8 cellular contexts compared by ENCODE assay signal in genomic region chr22:21982338-21982965, GRCh38. TPM values are rescaled to one million over a fixed set of nuclear protein-coding genes. Genes with fewer than 3 reads are reported as not detected.
DNase-seq lines count a peak whose midpoint lies in the region; ATAC-seq and TF ChIP-seq lines count a peak whose summit lies in the region.

A gene with protein sequence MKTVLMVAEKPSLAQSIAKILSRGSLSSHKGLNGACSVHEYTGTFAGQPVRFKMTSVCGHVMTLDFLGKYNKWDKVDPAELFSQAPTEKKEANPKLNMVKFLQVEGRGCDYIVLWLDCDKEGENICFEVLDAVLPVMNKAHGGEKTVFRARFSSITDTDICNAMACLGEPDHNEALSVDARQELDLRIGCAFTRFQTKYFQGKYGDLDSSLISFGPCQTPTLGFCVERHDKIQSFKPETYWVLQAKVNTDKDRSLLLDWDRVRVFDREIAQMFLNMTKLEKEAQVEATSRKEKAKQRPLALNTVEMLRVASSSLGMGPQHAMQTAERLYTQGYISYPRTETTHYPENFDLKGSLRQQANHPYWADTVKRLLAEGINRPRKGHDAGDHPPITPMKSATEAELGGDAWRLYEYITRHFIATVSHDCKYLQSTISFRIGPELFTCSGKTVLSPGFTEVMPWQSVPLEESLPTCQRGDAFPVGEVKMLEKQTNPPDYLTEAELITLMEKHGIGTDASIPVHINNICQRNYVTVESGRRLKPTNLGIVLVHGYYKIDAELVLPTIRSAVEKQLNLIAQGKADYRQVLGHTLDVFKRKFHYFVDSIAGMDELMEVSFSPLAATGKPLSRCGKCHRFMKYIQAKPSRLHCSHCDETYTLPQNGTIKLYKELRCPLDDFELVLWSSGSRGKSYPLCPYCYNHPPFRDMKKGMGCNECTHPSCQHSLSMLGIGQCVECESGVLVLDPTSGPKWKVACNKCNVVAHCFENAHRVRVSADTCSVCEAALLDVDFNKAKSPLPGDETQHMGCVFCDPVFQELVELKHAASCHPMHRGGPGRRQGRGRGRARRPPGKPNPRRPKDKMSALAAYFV (minus strand): TSS chr22:21982787. CDS start chr22:21975709, 7,078 bp downstream.

- peak within 1 kb of the TSS; percentile 83 for H3K27ac Mint-ChIP-seq in activated naive CD4-positive, alpha-beta T cell treated with anti-CD3 and anti-CD28 coated beads, Interleukin-2, amount 10 ng/mL, durations not matched to agents 7 days and 5 days

- H3K9me2 ChIP-seq in MM.1S (replicated peaks; ENCODE audit: insufficient read depth, low read length), result no peaks in the 10 kb centered on the region
- no peaks in the 10 kb centered on the region for H3K9me2 ChIP-seq in SK-N-SH

- H3K9me3 ChIP-seq in MM.1S (replicated peaks; ENCODE audit: insufficient read depth, low read length), result no peaks in the 10 kb centered on the region
- no peaks in the 10 kb centered on the region for H3K9me3 ChIP-seq in SK-N-SH

- H3K79me2 ChIP-seq in MM.1S (ENCODE audit: low read length), result peaks cover 43% of the 10 kb centered on the region
- H3K79me2 ChIP-seq in SK-N-SH (ENCODE audit: insufficient read depth), result peaks cover 45% of the 10 kb centered on the region

- H2AFZ ChIP-seq in MM.1S (ENCODE audit: low read length) (peak within 1 kb of the TSS; percentile 98), SK-N-SH (ENCODE audit: low read depth) (peak within 1 kb of the TSS; percentile 100)

- peaks cover 8% of the 10 kb centered on the region for H3K36me3 Mint-ChIP-seq in activated naive CD4-positive, alpha-beta T cell treated with anti-CD3 and anti-CD28 coated beads, Interleukin-2, amount 10 ng/mL, durations not matched to agents 7 days and 5 days

- TF ChIP-seq CTCF in AG09319 (IDR thresholded peaks at IDR 0.05; ENCODE audit: low read depth, low read length) (no peak), MM.1S (IDR thresholded peaks at IDR 0.05; ENCODE audit: low read length) (no peak), SK-N-SH (IDR thresholded peaks at IDR 0.05) (no peak)

- no peak within 1 kb of the TSS for H3K27ac ChIP-seq in MM.1S (ENCODE audit: low read length)
- peak within 1 kb of the TSS in 1 of 2 experiments; percentile 56; a peak in 1 of 4 replicates for H3K27ac ChIP-seq in SK-N-SH (ENCODE audit: low read depth in 2 of 2, low read length in 1 of 2)
- peak within 1 kb of the TSS; percentile 83 for H3K27ac ChIP-seq in substantia nigra (ENCODE audit: low read depth, low read length, poor library complexity, severe bottlenecking)

- TF ChIP-seq RAD21 in SK-N-SH (IDR thresholded peaks at IDR 0.05; ENCODE audit: low read length), result no peak

- H4K20me1 ChIP-seq in MM.1S (ENCODE audit: insufficient read depth, low read length), result no peaks in the 10 kb centered on the region
- 0 out of 2 replicates have a peak, but pooled peaks cover 6% of the 10 kb centered on the region for H4K20me1 ChIP-seq in SK-N-SH (ENCODE audit: insufficient read depth)

- no peaks in the 10 kb centered on the region for H3K27me3 Mint-ChIP-seq in activated naive CD4-positive, alpha-beta T cell treated with anti-CD3 and anti-CD28 coated beads, Interleukin-2, amount 10 ng/mL, durations not matched to agents 7 days and 5 days

- DNase-seq in AG09319 (ENCODE audit: extremely low read depth, low read depth) (peak; percentile 51), MM.1S (peak; percentile 82), SK-N-SH (peak; percentile 92), globus pallidus (ENCODE audit: low spot score) (peak; percentile 58), nucleus accumbens (lab: John Stamatoyannopoulos, UW) (peak in 55 of 56 donors; percentile 22 to 87 (median 70)), substantia nigra (lab: John Stamatoyannopoulos, UW) (peak in 48 of 49 donors; percentile 18 to 88 (median 70))
- DNase-seq in activated naive CD4-positive, alpha-beta T cell treated with anti-CD3 and anti-CD28 coated beads, Interleukin-2, amount 10 ng/mL, durations not matched to agents 7 days and 5 days, result peak; percentile 86

- H3K4me2 ChIP-seq in MM.1S (ENCODE audit: low read depth, low read length) (peak within 1 kb of the TSS; percentile 92), SK-N-SH (peak within 1 kb of the TSS; percentile 92)

- H3K9me3 Mint-ChIP-seq in activated naive CD4-positive, alpha-beta T cell treated with anti-CD3 and anti-CD28 coated beads, Interleukin-2, amount 10 ng/mL, durations not matched to agents 7 days and 5 days, result no peaks in the 10 kb centered on the region

- POLR2A ChIA-PET in SK-N-SH (lab: Yijun Ruan, JAX), result interaction anchor here (0.9 to 1.4 kb wide), 4 partner anchors 8 to 45 kb away, joined by 3 to 5 read pairs (median 3); no protein-coding TSS in a partner anchor

- H3K4me1 Mint-ChIP-seq in activated naive CD4-positive, alpha-beta T cell treated with anti-CD3 and anti-CD28 coated beads, Interleukin-2, amount 10 ng/mL, durations not matched to agents 7 days and 5 days, result peaks cover 37% of the 10 kb centered on the region

- peak within 1 kb of the TSS; percentile 97 for H3K4me3 ChIP-seq in MM.1S (ENCODE audit: low read length)
- H3K4me3 ChIP-seq in SK-N-SH (ENCODE audit: low read depth in 2 of 2, low read length in 1 of 2), result peak within 1 kb of the TSS; percentile 70 to 99

- ATAC-seq in GM19455 (IDR thresholded peaks at IDR 0.05; ENCODE audit: unreplicated experiment), result peak; percentile 61

- H3K4me3 Mint-ChIP-seq in activated naive CD4-positive, alpha-beta T cell treated with anti-CD3 and anti-CD28 coated beads, Interleukin-2, amount 10 ng/mL, durations not matched to agents 7 days and 5 days, result peak within 1 kb of the TSS; percentile 90

- no peaks in the 10 kb centered on the region for H3K4me1 ChIP-seq in MM.1S (ENCODE audit: low read length)
- peaks cover 7 to 8% of the 10 kb centered on the region in 2 experiments; a peak in 1 of 4 replicates for H3K4me1 ChIP-seq in SK-N-SH (ENCODE audit: control insufficient read depth in 1 of 2, insufficient read depth in 2 of 2, low read depth in 1 of 2, low read length in 1 of 2)

- H3F3A ChIP-seq in MM.1S (ENCODE audit: insufficient read depth, low read length) (no peaks in the 10 kb centered on the region), SK-N-SH (replicated peaks; ENCODE audit: insufficient read depth) (no peaks in the 10 kb centered on the region)

- H3K36me3 ChIP-seq in MM.1S (replicated peaks; ENCODE audit: insufficient read depth, low read length) (no peaks in the 10 kb centered on the region), SK-N-SH (replicated peaks in 1 of 2; ENCODE audit: control insufficient read depth in 1 of 2, insufficient read depth in 2 of 2, low read length in 1 of 2) (peaks cover 0 to 7% of the 10 kb centered on the region in 2 experiments)

- CTCF ChIA-PET in SK-N-SH (lab: Yijun Ruan, JAX), result interaction anchor here (1.6 to 3.5 kb wide), 3 partner anchors 10 to 45 kb away, joined by 4 to 48 read pairs (median 12); partner anchors contain the start of gene PPM1F
- CTCF ChIA-PET in activated naive CD4-positive, alpha-beta T cell treated with anti-CD3 and anti-CD28 coated beads, Interleukin-2, amount 10 ng/mL, durations not matched to agents 7 days and 5 days (lab: Charles Lee), result interaction anchor here (1.3 to 3.2 kb wide), 2 partner anchors 11 to 45 kb away, joined by 3 to 28 read pairs; no protein-coding TSS in a partner anchor

- no peaks in the 10 kb centered on the region for H3K27me3 ChIP-seq in MM.1S (replicated peaks; ENCODE audit: insufficient read depth, low read length)
- no peaks in the 10 kb centered on the region for H3K27me3 ChIP-seq in SK-N-SH (ENCODE audit: insufficient read depth)

- H3K9ac ChIP-seq in MM.1S (ENCODE audit: low read length), result peak within 1 kb of the TSS; percentile 95
- H3K9ac ChIP-seq in SK-N-SH, result peak within 1 kb of the TSS; percentile 93

- peak in 1 of 2 experiments; percentile 36; a peak in 1 of 4 replicates for TF ChIP-seq EP300 in SK-N-SH (IDR thresholded peaks at IDR 0.05; ENCODE audit: borderline replicate concordance in 1 of 2, low read depth in 1 of 2, low read length in 1 of 2)

- 0% methylated on average over 20 of the region's 54 CpGs for WGBS in SK-N-SH (ENCODE audit: low lambda C conversion rate)

TF ChIP-seq in SK-N-SH, 30 proteins besides CTCF, POLR2A, EP300 and RAD21 (continues in another document):
- TF ChIP-seq NRF1 (IDR thresholded peaks at IDR 0.05; ENCODE audit: low read depth, low read length) (no peak), IRF3 (IDR thresholded peaks at IDR 0.05; ENCODE audit: low read depth, low read length) (peak; percentile 32; the same call in 1 of the 2 replicates), ELF1 (IDR thresholded peaks at IDR 0.05) (peak; percentile 89), RXRA (IDR thresholded peaks at IDR 0.05; ENCODE audit: borderline replicate concordance, low read depth) (no peak), TEAD4 (IDR thresholded peaks at IDR 0.05; ENCODE audit: borderline replicate concordance, insufficient read depth) (peak; percentile 29; the same call in 1 of the 2 replicates), USF2 (IDR thresholded peaks at IDR 0.05; ENCODE audit: borderline replicate concordance, low read depth, low read length) (no peak)
- TF ChIP-seq, protein P1, sequence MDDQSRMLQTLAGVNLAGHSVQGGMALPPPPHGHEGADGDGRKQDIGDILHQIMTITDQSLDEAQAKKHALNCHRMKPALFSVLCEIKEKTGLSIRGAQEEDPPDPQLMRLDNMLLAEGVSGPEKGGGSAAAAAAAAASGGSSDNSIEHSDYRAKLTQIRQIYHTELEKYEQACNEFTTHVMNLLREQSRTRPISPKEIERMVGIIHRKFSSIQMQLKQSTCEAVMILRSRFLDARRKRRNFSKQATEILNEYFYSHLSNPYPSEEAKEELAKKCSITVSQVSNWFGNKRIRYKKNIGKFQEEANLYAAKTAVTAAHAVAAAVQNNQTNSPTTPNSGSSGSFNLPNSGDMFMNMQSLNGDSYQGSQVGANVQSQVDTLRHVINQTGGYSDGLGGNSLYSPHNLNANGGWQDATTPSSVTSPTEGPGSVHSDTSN (IDR thresholded peaks at IDR 0.05), result 0 out of 2 replicates have a peak, but pooled peaks have one; percentile 45

RNA-seq across cellular contexts. Expression of the gene that starts here (rescaled TPM):
- polyA plus RNA-seq in SK-N-SH (2012; rRNA removed), result 14.4 and 17.4 TPM in 2 replicates
- polyA plus RNA-seq in SK-N-SH (2012; cell fraction: cytosol; rRNA removed), result 5.6 and 9.3 TPM in 2 replicates
- polyA plus RNA-seq in SK-N-SH (2012; cell fraction: nucleus; rRNA removed), result 81.6 and 88.5 TPM in 2 replicates
